ENCODE assay signal across 8 cellular contexts in genomic region chr2:218230882-218231281, GRCh38. TPM values are rescaled to one million over a fixed set of nuclear protein-coding genes. Genes with fewer than 3 reads are reported as not detected.
DNase-seq lines count a peak whose midpoint lies in the region; ATAC-seq, FAIRE-seq and TF ChIP-seq lines count a peak whose summit lies in the region.

No MANE protein-coding gene starts in this region.

- no peak overlapping the region for H3K4me3 ChIP-seq in CD8-positive, alpha-beta T cell (ENCODE audit: low read depth, low read length)
- no peak overlapping the region for H3K4me3 ChIP-seq in tibial artery

- H3K36me3 ChIP-seq in CD8-positive, alpha-beta T cell (ENCODE audit: insufficient read depth, low read length) = peaks cover 54% of the 10 kb centered on the region
- peaks cover 66 to 87% (median 86%) of the 10 kb centered on the region in 3 donors for H3K36me3 ChIP-seq in tibial artery

- H3K27me3 ChIP-seq in CD8-positive, alpha-beta T cell (ENCODE audit: insufficient read depth, low read length) = no peaks in the 10 kb centered on the region
- no peaks in the 10 kb centered on the region for H3K27me3 ChIP-seq in tibial artery

- H3K27ac Mint-ChIP-seq in CD8-positive, alpha-beta T cell = peak overlapping the region; percentile 91
- H3K27ac Mint-ChIP-seq in activated T-helper 17 cell treated with anti-CD3 and anti-CD28 coated beads, Interleukin-2, amount 50 U/mL, for 72 hours = peak overlapping the region; percentile 77

- peaks cover 49% of the 10 kb centered on the region for H3K4me1 ChIP-seq in CD8-positive, alpha-beta T cell (ENCODE audit: insufficient read depth, low read length)
- H3K4me1 ChIP-seq in tibial artery = peaks cover 0 to 47% (median 23%) of the 10 kb centered on the region in 4 donors

- H3K27me3 Mint-ChIP-seq in CD8-positive, alpha-beta T cell (ENCODE audit: low read depth) = no peaks in the 10 kb centered on the region
- H3K27me3 Mint-ChIP-seq in activated T-helper 17 cell treated with anti-CD3 and anti-CD28 coated beads, Interleukin-2, amount 50 U/mL, for 72 hours = no peaks in the 10 kb centered on the region

- peak in 3 of 7 experiments; percentile 13 to 37 (median 19) for DNase-seq in CD8-positive, alpha-beta T cell
- peak; percentile 19 for DNase-seq in GM19239 (ENCODE audit: insufficient read length, low spot score)
- no peak for DNase-seq in left lobe of liver (ENCODE audit: low spot score)
- no peak for DNase-seq in tibial artery
- DNase-seq in NCI-H1694 treated with DMSO at 0.1 percent for 48 hours (lab: John Stamatoyannopoulos, UW) = no peak
- DNase-seq in NCI-H128 (lab: John Stamatoyannopoulos, UW; ENCODE audit: unreplicated experiment) = no peak

- CTCF ChIA-PET in CD8-positive, alpha-beta T cell (lab: Charles Lee) = interaction anchor here (1.3 to 2.4 kb wide), 4 partner anchors 12 to 44 kb away, joined by 3 to 6 read pairs (median 5); no protein-coding TSS in a partner anchor

- H3K4me3 Mint-ChIP-seq in CD8-positive, alpha-beta T cell = peak overlapping the region; percentile 49
- H3K4me3 Mint-ChIP-seq in activated T-helper 17 cell treated with anti-CD3 and anti-CD28 coated beads, Interleukin-2, amount 50 U/mL, for 72 hours = peak overlapping the region; percentile 73

- peak; percentile 93 for FAIRE-seq in GM19239 (lab: Jason Lieb, UNC)

- peaks cover 85% of the 10 kb centered on the region for H3K36me3 Mint-ChIP-seq in CD8-positive, alpha-beta T cell
- peaks cover 100% of the 10 kb centered on the region for H3K36me3 Mint-ChIP-seq in activated T-helper 17 cell treated with anti-CD3 and anti-CD28 coated beads, Interleukin-2, amount 50 U/mL, for 72 hours (ENCODE audit: low read depth)

- no peaks in the 10 kb centered on the region for H3K9me3 Mint-ChIP-seq in CD8-positive, alpha-beta T cell
- H3K9me3 Mint-ChIP-seq in activated T-helper 17 cell treated with anti-CD3 and anti-CD28 coated beads, Interleukin-2, amount 50 U/mL, for 72 hours = no peaks in the 10 kb centered on the region

- TF ChIP-seq CTCF in CD8-positive, alpha-beta T cell (IDR thresholded peaks at IDR 0.05) = peak; percentile 33
- no peak for TF ChIP-seq CTCF in tibial artery (IDR thresholded peaks at IDR 0.05)

- POLR2A ChIA-PET in CD8-positive, alpha-beta T cell (lab: Charles Lee) = interaction anchor here (1.4 to 9.4 kb wide), 2 partner anchors 13 to 39 kb away, joined by 3 to 94 read pairs; partner anchors contain the start of genes AAMP and ARPC2

- H3K4me1 Mint-ChIP-seq in CD8-positive, alpha-beta T cell (ENCODE audit: low read depth) = peaks cover 63% of the 10 kb centered on the region
- H3K4me1 Mint-ChIP-seq in activated T-helper 17 cell treated with anti-CD3 and anti-CD28 coated beads, Interleukin-2, amount 50 U/mL, for 72 hours = peaks cover 41% of the 10 kb centered on the region

- intact Hi-C loops in CD8-positive, alpha-beta T cell (cut with DNase I, micrococcal nuclease) = loop anchor here in 1 of 2 experiments (2.0 to 5.0 kb wide), 2 partner anchors 14 to 36 kb away; partner anchors contain the start of gene ARPC2
- intact Hi-C loops in tibial artery (cut with DNase I; ENCODE audit: low total_unique reads) = no loop called here

- no peaks in the 10 kb centered on the region for H3K9me3 ChIP-seq in CD8-positive, alpha-beta T cell (ENCODE audit: low read length)
- H3K9me3 ChIP-seq in tibial artery = no peaks in the 10 kb centered on the region

- H3K27ac ChIP-seq in CD8-positive, alpha-beta T cell (ENCODE audit: low read depth, low read length) = peak overlapping the region; percentile 4
- H3K27ac ChIP-seq in tibial artery = peak overlapping the region in 1 of 2 donors; percentile 49

- peak; percentile 72 for ATAC-seq in CD8-positive, alpha-beta T cell
- ATAC-seq in HG03558 (IDR thresholded peaks at IDR 0.05; ENCODE audit: extremely low read depth, unreplicated experiment) (peak; percentile 50), left lobe of liver (peak; percentile 39)
- peak; percentile 78 for ATAC-seq in activated T-helper 17 cell treated with anti-CD3 and anti-CD28 coated beads, Interleukin-2, amount 50 U/mL, for 72 hours (replicated peaks)

RNA-seq across cellular contexts. Expression of gene ARPC2, which starts 13.9 kb away (rescaled TPM):
- 100 to 1,000 TPM; 521 to 547 TPM for total RNA-seq in CD8-positive, alpha-beta T cell
- 100 to 1,000 TPM; 679 to 681 TPM for total RNA-seq in activated T-helper 17 cell treated with anti-CD3 and anti-CD28 coated beads, Interleukin-2, amount 50 U/mL, for 72 hours
- total RNA-seq in left lobe of liver = 51.4 TPM

RNA-seq across cellular contexts. Expression of gene GPBAR1, which starts 29.9 kb away (rescaled TPM):
- total RNA-seq in CD8-positive, alpha-beta T cell = 1 to 10 TPM; 2.2 to 2.5 TPM
- total RNA-seq in activated T-helper 17 cell treated with anti-CD3 and anti-CD28 coated beads, Interleukin-2, amount 50 U/mL, for 72 hours = 1 to 10 TPM; 1.3 to 1.4 TPM
- total RNA-seq in left lobe of liver = 1.3 TPM

RNA-seq across cellular contexts. Expression of gene AAMP, which starts 39.1 kb away (rescaled TPM):
- total RNA-seq in CD8-positive, alpha-beta T cell = 10 to 100 TPM; 44.7 to 50.4 TPM
- 10 to 100 TPM; 60.0 to 77.5 TPM for total RNA-seq in activated T-helper 17 cell treated with anti-CD3 and anti-CD28 coated beads, Interleukin-2, amount 50 U/mL, for 72 hours
- 43.9 TPM for total RNA-seq in left lobe of liver

RNA-seq across cellular contexts. Expression of gene PNKD, which starts 39.4 kb away (rescaled TPM):
- total RNA-seq in CD8-positive, alpha-beta T cell = 1 to 10 TPM; 7.1 to 7.2 TPM
- total RNA-seq in activated T-helper 17 cell treated with anti-CD3 and anti-CD28 coated beads, Interleukin-2, amount 50 U/mL, for 72 hours = 10 to 100 TPM; 21.1 to 30.9 TPM
- total RNA-seq in left lobe of liver = 102 TPM
